22 cellular contexts compared by ENCODE assay signal in the genomic region with DNA sequence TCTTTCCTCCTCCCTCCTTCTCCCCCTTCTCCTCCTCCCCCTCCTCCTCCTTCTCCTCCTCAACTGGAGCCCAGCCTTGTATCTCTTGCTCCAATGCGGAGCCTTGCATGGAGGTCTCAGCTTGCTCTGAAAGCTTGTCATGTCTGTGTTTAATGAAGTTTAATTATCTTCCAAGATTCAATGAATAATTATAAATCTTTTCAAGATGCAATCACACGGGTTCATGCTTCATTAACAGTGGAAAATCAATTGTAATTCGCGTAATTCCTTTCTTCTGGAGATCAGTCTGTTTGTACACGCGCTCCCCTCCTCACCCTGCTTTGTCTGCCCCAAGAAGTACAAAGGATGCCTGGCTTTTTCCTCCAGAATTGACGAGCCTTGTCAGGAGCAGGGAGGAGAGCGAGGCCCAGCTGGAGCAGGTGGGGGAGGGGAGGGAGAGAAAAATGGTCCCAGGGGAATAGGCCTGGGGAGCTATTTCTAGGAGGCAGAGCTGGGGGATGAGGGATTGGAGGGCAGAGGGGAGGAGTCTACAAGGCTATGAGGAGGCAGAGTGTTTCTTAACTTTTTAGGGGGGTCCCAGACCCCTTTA.
DNase-seq lines count a peak whose midpoint lies in the region; ATAC-seq and TF ChIP-seq lines count a peak whose summit lies in the region.
"Had no signal": no experiment of that assay in that cellular context is flagged by ENCODE, and none has a peak within 500 bp of the region (broad histone marks: within the 10 kb centered on the region; RNA-seq: fewer than 3 reads in every experiment).

No MANE protein-coding gene starts in this region.

- no peak overlapping the region for H3K27ac Mint-ChIP-seq in GM23338
- H3K27ac Mint-ChIP-seq in nephron, result peak overlapping the region; percentile 44 to 93 (median 56)
- H3K27ac Mint-ChIP-seq in stimulated activated naive B cell treated with anti-CD40 and anti-IgM and Interleukin-4, amounts not matched to agents 10 μg/mL and 1 μg/mL and 100 μg/mL, for 72 hours, result no peak overlapping the region
- H3K27ac Mint-ChIP-seq: activated CD4-positive, alpha-beta T cell treated with anti-CD3 and anti-CD28 coated beads for 36 hours; naive thymus-derived CD4-positive, alpha-beta T cell had no signal

- peak overlapping the region; percentile 80 for H2AFZ ChIP-seq in GM23338

- ATAC-seq in GM23338 (peak; percentile 66), GM19328 (IDR thresholded peaks at IDR 0.05; ENCODE audit: unreplicated experiment) (no peak), GM18907 (IDR thresholded peaks at IDR 0.05; ENCODE audit: unreplicated experiment) (no peak)
- ATAC-seq in stimulated activated naive B cell treated with anti-CD40 and anti-IgM and Interleukin-4, amounts not matched to agents 10 μg/mL and 1 μg/mL and 100 μg/mL, for 72 hours (replicated peaks), result no peak
- ATAC-seq: activated CD4-positive, alpha-beta T cell treated with anti-CD3 and anti-CD28 coated beads for 36 hours; GM12878; naive thymus-derived CD4-positive, alpha-beta T cell had no signal

- TF ChIP-seq CTCF in GM23338 (conservative IDR thresholded peaks at IDR 0.05; ENCODE audit: low read depth in 2 of 2) (no peak), WERI-Rb-1 (IDR thresholded peaks at IDR 0.05; ENCODE audit: low read depth, low read length) (no peak), nephron (IDR thresholded peaks at IDR 0.05; ENCODE audit: unreplicated experiment in 3 of 3) (no peak)

- H3K9me3 ChIP-seq in WERI-Rb-1 (ENCODE audit: severe bottlenecking), result no peaks in the 10 kb centered on the region
- H3K9me3 ChIP-seq: breast epithelium, prostate gland had no signal

- H3F3A ChIP-seq in GM23338 (replicated peaks; ENCODE audit: low read depth), result 0 out of 2 replicates have a peak, but pooled peaks cover 2% of the 10 kb centered on the region

- H3K4me3 ChIP-seq in GM23338, result peak overlapping the region; percentile 8; the same call in 1 of the 2 replicates
- no peak overlapping the region for H3K4me3 ChIP-seq in WERI-Rb-1 (ENCODE audit: low read depth, low read length)
- H3K4me3 ChIP-seq: breast epithelium, GM12878, prostate gland had no signal

- H3K36me3 Mint-ChIP-seq in GM23338 (ENCODE audit: low read depth) (no peaks in the 10 kb centered on the region), nephron (ENCODE audit: low read depth) (no peaks in the 10 kb centered on the region)
- no peaks in the 10 kb centered on the region for H3K36me3 Mint-ChIP-seq in stimulated activated naive B cell treated with anti-CD40 and anti-IgM and Interleukin-4, amounts not matched to agents 10 μg/mL and 1 μg/mL and 100 μg/mL, for 72 hours

- H3K27me3 Mint-ChIP-seq in GM23338 (ENCODE audit: insufficient read depth, low read depth, poor library complexity) (peaks cover 2% of the 10 kb centered on the region), nephron (ENCODE audit: low read depth) (peaks cover 8% of the 10 kb centered on the region)
- peaks cover 12 to 13% of the 10 kb centered on the region in 2 donors for H3K27me3 Mint-ChIP-seq in stimulated activated naive B cell treated with anti-CD40 and anti-IgM and Interleukin-4, amounts not matched to agents 10 μg/mL and 1 μg/mL and 100 μg/mL, for 72 hours
- H3K27me3 Mint-ChIP-seq: activated CD4-positive, alpha-beta T cell treated with anti-CD3 and anti-CD28 coated beads for 36 hours had no signal

- peak overlapping the region; percentile 36; the same call in 1 of the 2 replicates for H3K4me2 ChIP-seq in GM23338

- H3K27ac ChIP-seq in GM23338 (ENCODE audit: low read depth), result no peak overlapping the region
- H3K27ac ChIP-seq in WERI-Rb-1, result peak overlapping the region; percentile 53
- H3K27ac ChIP-seq: breast epithelium, prostate gland had no signal

- peaks cover 40% of the 10 kb centered on the region for H3K4me1 Mint-ChIP-seq in GM23338
- H3K4me1 Mint-ChIP-seq in nephron, result peaks cover 54% of the 10 kb centered on the region
- peaks cover 0 to 3% of the 10 kb centered on the region in 2 donors for H3K4me1 Mint-ChIP-seq in stimulated activated naive B cell treated with anti-CD40 and anti-IgM and Interleukin-4, amounts not matched to agents 10 μg/mL and 1 μg/mL and 100 μg/mL, for 72 hours

- H3K79me2 ChIP-seq in GM23338 (replicated peaks; ENCODE audit: insufficient read depth), result no peaks in the 10 kb centered on the region

- peak; percentile 57 for DNase-seq in GM23338 (ENCODE audit: low spot score)
- peak; percentile 30 for DNase-seq in NCI-H2107 (lab: John Stamatoyannopoulos, UW)
- DNase-seq in WERI-Rb-1, result peak; percentile 50
- DNase-seq in midbrain (lab: John Stamatoyannopoulos, UW), result no peak
- DNase-seq in stimulated activated naive B cell treated with anti-CD40 and anti-IgM and Interleukin-4, amounts not matched to agents 10 μg/mL and 1 μg/mL and 100 μg/mL, for 72 hours, result no peak
- DNase-seq: activated CD4-positive, alpha-beta T cell treated with anti-CD3 and anti-CD28 coated beads for 36 hours; activated CD8-positive, alpha-beta memory T cell treated with anti-CD3 and anti-CD28 coated beads, Interleukin-2, amount 50 U/mL, for 4 hours; activated gamma-delta T cell; Calu3; cortex of kidney; KBM-7; mammary epithelial cell; naive thymus-derived CD4-positive, alpha-beta T cell; NCI-H446; small intestine; stimulated activated CD4-positive, alpha-beta T cell treated with anti-CD3 and anti-CD28 coated beads, Interleukin-2, amount 100 ng/mL, for 48 hours had no signal

- peak overlapping the region; percentile 9; the same call in 1 of the 3 replicates for H3K4me3 Mint-ChIP-seq in GM23338
- H3K4me3 Mint-ChIP-seq in nephron, result no peak overlapping the region
- H3K4me3 Mint-ChIP-seq in stimulated activated naive B cell treated with anti-CD40 and anti-IgM and Interleukin-4, amounts not matched to agents 10 μg/mL and 1 μg/mL and 100 μg/mL, for 72 hours, result no peak overlapping the region
- H3K4me3 Mint-ChIP-seq: activated CD4-positive, alpha-beta T cell treated with anti-CD3 and anti-CD28 coated beads for 36 hours; naive thymus-derived CD4-positive, alpha-beta T cell had no signal

- H3K27me3 ChIP-seq in GM23338 (ENCODE audit: insufficient read depth) (no peaks in the 10 kb centered on the region), WERI-Rb-1 (ENCODE audit: insufficient read depth, low read depth, severe bottlenecking) (no peaks in the 10 kb centered on the region)

- H3K9me3 Mint-ChIP-seq in GM23338 (no peaks in the 10 kb centered on the region; the same call in 2 of the 3 replicates), nephron (peaks cover 4% of the 10 kb centered on the region)
- no peaks in the 10 kb centered on the region for H3K9me3 Mint-ChIP-seq in stimulated activated naive B cell treated with anti-CD40 and anti-IgM and Interleukin-4, amounts not matched to agents 10 μg/mL and 1 μg/mL and 100 μg/mL, for 72 hours

- no peaks in the 10 kb centered on the region for H3K9me2 ChIP-seq in GM23338 (ENCODE audit: insufficient read depth)

- H3K36me3 ChIP-seq in GM23338 (ENCODE audit: insufficient read depth), result no peaks in the 10 kb centered on the region
- H3K36me3 ChIP-seq in WERI-Rb-1, result no peaks in the 10 kb centered on the region
- H3K36me3 ChIP-seq: breast epithelium, prostate gland had no signal

- H3K4me1 ChIP-seq in GM23338 (ENCODE audit: insufficient read depth), result peaks cover 30% of the 10 kb centered on the region
- H3K4me1 ChIP-seq: breast epithelium, prostate gland had no signal

- H4K20me1 ChIP-seq in GM23338 (replicated peaks; ENCODE audit: insufficient read depth), result no peaks in the 10 kb centered on the region

TF ChIP-seq in GM23338, 12 proteins besides CTCF, POLR2A, EP300 and RAD21 (continues in another document):
- TF ChIP-seq JUNB (IDR thresholded peaks at IDR 0.05; ENCODE audit: unreplicated experiment), result no peak
- TF ChIP-seq, protein P1, sequence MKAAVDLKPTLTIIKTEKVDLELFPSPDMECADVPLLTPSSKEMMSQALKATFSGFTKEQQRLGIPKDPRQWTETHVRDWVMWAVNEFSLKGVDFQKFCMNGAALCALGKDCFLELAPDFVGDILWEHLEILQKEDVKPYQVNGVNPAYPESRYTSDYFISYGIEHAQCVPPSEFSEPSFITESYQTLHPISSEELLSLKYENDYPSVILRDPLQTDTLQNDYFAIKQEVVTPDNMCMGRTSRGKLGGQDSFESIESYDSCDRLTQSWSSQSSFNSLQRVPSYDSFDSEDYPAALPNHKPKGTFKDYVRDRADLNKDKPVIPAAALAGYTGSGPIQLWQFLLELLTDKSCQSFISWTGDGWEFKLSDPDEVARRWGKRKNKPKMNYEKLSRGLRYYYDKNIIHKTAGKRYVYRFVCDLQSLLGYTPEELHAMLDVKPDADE (IDR thresholded peaks at IDR 0.05), result no peak
- TF ChIP-seq CREB1 (CRISPR knock-in tag; IDR thresholded peaks at IDR 0.05; ENCODE audit: low read depth), result no peak
- no peak for TF ChIP-seq ZNF114 (CRISPR knock-in tag; IDR thresholded peaks at IDR 0.05)
- TF ChIP-seq NANOG (IDR thresholded peaks at IDR 0.05; ENCODE audit: borderline replicate concordance), result no peak

Comparison
In these comparisons a context has a peak if more than half of its experiments do, and no peak if none do; other contexts are left out.
1. DNase-seq: peak in GM23338 (single experiment), NCI-H2107 (single experiment) and WERI-Rb-1 (single experiment); none in midbrain (single experiment) and stimulated activated naive B cell treated with anti-CD40 and anti-IgM and Interleukin-4, amounts not matched to agents 10 μg/mL and 1 μg/mL and 100 μg/mL, for 72 hours (single experiment).
2. H3K27ac Mint-ChIP-seq: peak in nephron (3 of 3); none in GM23338 (single experiment) and stimulated activated naive B cell treated with anti-CD40 and anti-IgM and Interleukin-4, amounts not matched to agents 10 μg/mL and 1 μg/mL and 100 μg/mL, for 72 hours (single experiment).